Comparison of ENCODE assay signal across 31 cellular contexts in genomic region chr12:76921072-76921471, GRCh38.
"Had no signal": no experiment of that assay in that cellular context is flagged by ENCODE, and none has a peak within 500 bp of the region (broad histone marks: within the 10 kb centered on the region; RNA-seq: fewer than 3 reads in every experiment).

No MANE protein-coding gene starts in this region.

- H3K27ac ChIP-seq: cardiac muscle cell, colonic mucosa, left lung, pancreas, tibial nerve had no signal

- H3K4me3 ChIP-seq: ascending aorta, cardiac muscle cell, colonic mucosa, dorsolateral prefrontal cortex, left lung, lung, pancreas, prostate gland, tibial nerve had no signal

- H3K4me1 ChIP-seq: colonic mucosa, left lung, prostate gland had no signal

- H3K27ac Mint-ChIP-seq: activated naive CD4-positive, alpha-beta T cell treated with anti-CD3 and anti-CD28 coated beads, Interleukin-2, amount 10 ng/mL, durations not matched to agents 7 days and 5 days; activated naive CD8-positive, alpha-beta T cell treated with anti-CD3 and anti-CD28 coated beads, Interleukin-2, amount 10 ng/mL, durations not matched to agents 7 days and 5 days; natural killer cell treated with Interleukin-12 subunit alpha and Interleukin-12 subunit beta and Interleukin-15 and Interleukin-18, amount 100 ng/mL, for 72 hours; stimulated activated memory B cell treated with anti-CD40 and anti-IgM and Interleukin-4, amounts not matched to agents 10 μg/mL and 1 μg/mL and 100 μg/mL, for 72 hours had no signal

- H3K4me3 Mint-ChIP-seq: activated naive CD4-positive, alpha-beta T cell treated with anti-CD3 and anti-CD28 coated beads, Interleukin-2, amount 10 ng/mL, durations not matched to agents 7 days and 5 days; activated naive CD8-positive, alpha-beta T cell treated with anti-CD3 and anti-CD28 coated beads, Interleukin-2, amount 10 ng/mL, durations not matched to agents 7 days and 5 days; brain; natural killer cell treated with Interleukin-12 subunit alpha and Interleukin-12 subunit beta and Interleukin-15 and Interleukin-18, amount 100 ng/mL, for 72 hours; stimulated activated memory B cell treated with anti-CD40 and anti-IgM and Interleukin-4, amounts not matched to agents 10 μg/mL and 1 μg/mL and 100 μg/mL, for 72 hours; stimulated activated naive CD8-positive, alpha-beta T cell treated with anti-CD3 and anti-CD28 coated beads, Interleukin-15, amount 100 ng/mL, for 72 hours had no signal

- H3K9me3 Mint-ChIP-seq: activated naive CD4-positive, alpha-beta T cell treated with anti-CD3 and anti-CD28 coated beads, Interleukin-2, amount 10 ng/mL, durations not matched to agents 7 days and 5 days; activated naive CD8-positive, alpha-beta T cell treated with anti-CD3 and anti-CD28 coated beads, Interleukin-2, amount 10 ng/mL, durations not matched to agents 7 days and 5 days; natural killer cell treated with Interleukin-12 subunit alpha and Interleukin-12 subunit beta and Interleukin-15 and Interleukin-18, amount 100 ng/mL, for 72 hours; stimulated activated memory B cell treated with anti-CD40 and anti-IgM and Interleukin-4, amounts not matched to agents 10 μg/mL and 1 μg/mL and 100 μg/mL, for 72 hours; stimulated activated naive CD8-positive, alpha-beta T cell treated with anti-CD3 and anti-CD28 coated beads, Interleukin-15, amount 100 ng/mL, for 72 hours had no signal

- H3K27me3 ChIP-seq: ascending aorta, cardiac muscle cell, colonic mucosa, dorsolateral prefrontal cortex, left lung, pancreas, tibial nerve had no signal

- ATAC-seq: left lung; sciatic nerve; stimulated activated memory B cell treated with anti-CD40 and anti-IgM and Interleukin-4, amounts not matched to agents 10 μg/mL and 1 μg/mL and 100 μg/mL, for 72 hours had no signal

- DNase-seq: activated CD4-positive, alpha-beta T cell treated with anti-CD3 and anti-CD28 coated beads, Interleukin-2, amount 50 U/mL, for 48 hours; activated CD8-positive, alpha-beta memory T cell treated with anti-CD3 and anti-CD28 coated beads for 24 hours; activated CD8-positive, alpha-beta memory T cell treated with anti-CD3 and anti-CD28 coated beads, Interleukin-2, amount 50 U/mL, for 4 hours; activated gamma-delta T cell; activated naive CD4-positive, alpha-beta T cell treated with anti-CD3 and anti-CD28 coated beads, Interleukin-2, amount 10 ng/mL, durations not matched to agents 7 days and 5 days; activated naive CD8-positive, alpha-beta T cell treated with anti-CD3 and anti-CD28 coated beads, Interleukin-2, amount 10 ng/mL, durations not matched to agents 7 days and 5 days; activated T-cell treated with anti-CD3 and anti-CD28 coated beads, Interleukin-2, amount 50 U/mL, for 1 hour; cerebellar nuclear complex; colonic mucosa; dorsolateral prefrontal cortex; effector memory CD4-positive, alpha-beta T cell; head of caudate nucleus; hypothalamus; left lung; mesendoderm; pancreas; retina; small intestine; stimulated activated CD4-positive, alpha-beta T cell treated with anti-CD3 and anti-CD28 coated beads, Interleukin-4, amount 100 ng/mL, for 24 hours; stimulated activated CD8-positive, alpha-beta memory T cell treated with anti-CD3 and anti-CD28 coated beads, Interleukin-4, amount 100 ng/mL, for 48 hours; substantia nigra had no signal

- H3K9me3 ChIP-seq: ascending aorta, colonic mucosa, left lung, prostate gland, tibial nerve had no signal

- H3K36me3 ChIP-seq: ascending aorta, cardiac muscle cell, colonic mucosa, left lung, pancreas, prostate gland, tibial nerve had no signal

- H3K36me3 Mint-ChIP-seq: activated naive CD4-positive, alpha-beta T cell treated with anti-CD3 and anti-CD28 coated beads, Interleukin-2, amount 10 ng/mL, durations not matched to agents 7 days and 5 days; activated naive CD8-positive, alpha-beta T cell treated with anti-CD3 and anti-CD28 coated beads, Interleukin-2, amount 10 ng/mL, durations not matched to agents 7 days and 5 days; brain; natural killer cell treated with Interleukin-12 subunit alpha and Interleukin-12 subunit beta and Interleukin-15 and Interleukin-18, amount 100 ng/mL, for 72 hours; stimulated activated memory B cell treated with anti-CD40 and anti-IgM and Interleukin-4, amounts not matched to agents 10 μg/mL and 1 μg/mL and 100 μg/mL, for 72 hours had no signal

- H3K4me1 Mint-ChIP-seq: activated naive CD4-positive, alpha-beta T cell treated with anti-CD3 and anti-CD28 coated beads, Interleukin-2, amount 10 ng/mL, durations not matched to agents 7 days and 5 days; stimulated activated memory B cell treated with anti-CD40 and anti-IgM and Interleukin-4, amounts not matched to agents 10 μg/mL and 1 μg/mL and 100 μg/mL, for 72 hours had no signal
